ENCODE assay signal across 1 cellular context in the genomic region with DNA sequence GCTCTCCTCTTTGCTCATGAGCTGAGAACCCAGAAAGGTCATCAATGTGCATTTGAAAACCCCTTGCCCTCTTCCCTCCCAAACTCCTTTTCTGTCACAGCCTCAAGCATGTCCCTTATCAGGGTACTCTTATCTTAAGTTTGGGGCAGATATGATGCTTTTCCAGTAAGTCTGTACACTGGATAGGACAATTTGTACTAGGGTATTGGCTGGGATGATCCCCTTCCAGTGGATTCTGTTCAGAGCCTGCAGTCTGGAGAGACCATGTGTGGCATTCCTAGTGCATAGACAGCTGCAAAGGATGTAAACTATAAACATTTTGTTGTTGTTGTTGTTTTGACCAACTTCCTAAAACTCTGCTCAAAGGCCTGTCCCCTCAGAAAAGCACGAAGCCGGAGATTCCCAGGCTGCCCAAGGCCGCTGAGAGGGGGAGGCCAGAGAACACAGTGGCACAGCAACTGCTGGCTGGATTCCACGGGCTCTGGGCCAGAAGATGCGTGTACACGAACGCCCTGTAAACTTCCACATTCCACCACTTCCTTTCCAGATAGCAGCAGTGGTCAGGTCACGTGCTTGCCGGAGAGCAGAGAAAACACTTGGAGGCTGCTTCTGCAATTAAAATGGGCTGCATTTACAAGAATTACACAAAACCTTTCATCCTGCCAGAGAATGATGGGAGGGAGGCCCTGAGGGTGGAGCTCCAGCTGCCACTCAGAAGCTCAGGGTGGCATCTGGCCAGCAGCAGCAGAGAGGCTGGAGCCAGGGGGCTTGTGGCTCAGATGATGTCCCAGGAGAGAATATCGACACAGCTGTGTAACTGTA.
TF ChIP-seq lines count a peak whose summit lies in the region.

No MANE protein-coding gene starts in this region.

TF ChIP-seq in HEK293, 187 proteins besides CTCF, POLR2A, EP300 and RAD21 (continued from another document):
- TF ChIP-seq ZFP41 (tag by site-specific recombination; IDR thresholded peaks at IDR 0.05; ENCODE audit: borderline replicate concordance): no peak
- TF ChIP-seq, protein P1, sequence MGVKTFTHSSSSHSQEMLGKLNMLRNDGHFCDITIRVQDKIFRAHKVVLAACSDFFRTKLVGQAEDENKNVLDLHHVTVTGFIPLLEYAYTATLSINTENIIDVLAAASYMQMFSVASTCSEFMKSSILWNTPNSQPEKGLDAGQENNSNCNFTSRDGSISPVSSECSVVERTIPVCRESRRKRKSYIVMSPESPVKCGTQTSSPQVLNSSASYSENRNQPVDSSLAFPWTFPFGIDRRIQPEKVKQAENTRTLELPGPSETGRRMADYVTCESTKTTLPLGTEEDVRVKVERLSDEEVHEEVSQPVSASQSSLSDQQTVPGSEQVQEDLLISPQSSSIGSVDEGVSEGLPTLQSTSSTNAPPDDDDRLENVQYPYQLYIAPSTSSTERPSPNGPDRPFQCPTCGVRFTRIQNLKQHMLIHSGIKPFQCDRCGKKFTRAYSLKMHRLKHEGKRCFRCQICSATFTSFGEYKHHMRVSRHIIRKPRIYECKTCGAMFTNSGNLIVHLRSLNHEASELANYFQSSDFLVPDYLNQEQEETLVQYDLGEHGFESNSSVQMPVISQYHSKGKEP (tag by site-specific recombination; IDR thresholded peaks at IDR 0.05): peak; percentile 97
- TF ChIP-seq, protein P2, sequence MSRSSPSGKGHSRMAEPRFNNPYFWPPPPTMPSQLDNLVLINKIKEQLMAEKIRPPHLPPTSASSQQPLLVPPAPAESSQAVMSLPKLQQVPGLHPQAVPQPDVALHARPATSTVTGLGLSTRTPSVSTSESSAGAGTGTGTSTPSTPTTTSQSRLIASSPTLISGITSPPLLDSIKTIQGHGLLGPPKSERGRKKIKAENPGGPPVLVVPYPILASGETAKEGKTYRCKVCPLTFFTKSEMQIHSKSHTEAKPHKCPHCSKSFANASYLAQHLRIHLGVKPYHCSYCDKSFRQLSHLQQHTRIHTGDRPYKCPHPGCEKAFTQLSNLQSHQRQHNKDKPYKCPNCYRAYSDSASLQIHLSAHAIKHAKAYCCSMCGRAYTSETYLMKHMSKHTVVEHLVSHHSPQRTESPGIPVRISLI (tag by site-specific recombination; IDR thresholded peaks at IDR 0.05): no peak
- TF ChIP-seq, protein P3, sequence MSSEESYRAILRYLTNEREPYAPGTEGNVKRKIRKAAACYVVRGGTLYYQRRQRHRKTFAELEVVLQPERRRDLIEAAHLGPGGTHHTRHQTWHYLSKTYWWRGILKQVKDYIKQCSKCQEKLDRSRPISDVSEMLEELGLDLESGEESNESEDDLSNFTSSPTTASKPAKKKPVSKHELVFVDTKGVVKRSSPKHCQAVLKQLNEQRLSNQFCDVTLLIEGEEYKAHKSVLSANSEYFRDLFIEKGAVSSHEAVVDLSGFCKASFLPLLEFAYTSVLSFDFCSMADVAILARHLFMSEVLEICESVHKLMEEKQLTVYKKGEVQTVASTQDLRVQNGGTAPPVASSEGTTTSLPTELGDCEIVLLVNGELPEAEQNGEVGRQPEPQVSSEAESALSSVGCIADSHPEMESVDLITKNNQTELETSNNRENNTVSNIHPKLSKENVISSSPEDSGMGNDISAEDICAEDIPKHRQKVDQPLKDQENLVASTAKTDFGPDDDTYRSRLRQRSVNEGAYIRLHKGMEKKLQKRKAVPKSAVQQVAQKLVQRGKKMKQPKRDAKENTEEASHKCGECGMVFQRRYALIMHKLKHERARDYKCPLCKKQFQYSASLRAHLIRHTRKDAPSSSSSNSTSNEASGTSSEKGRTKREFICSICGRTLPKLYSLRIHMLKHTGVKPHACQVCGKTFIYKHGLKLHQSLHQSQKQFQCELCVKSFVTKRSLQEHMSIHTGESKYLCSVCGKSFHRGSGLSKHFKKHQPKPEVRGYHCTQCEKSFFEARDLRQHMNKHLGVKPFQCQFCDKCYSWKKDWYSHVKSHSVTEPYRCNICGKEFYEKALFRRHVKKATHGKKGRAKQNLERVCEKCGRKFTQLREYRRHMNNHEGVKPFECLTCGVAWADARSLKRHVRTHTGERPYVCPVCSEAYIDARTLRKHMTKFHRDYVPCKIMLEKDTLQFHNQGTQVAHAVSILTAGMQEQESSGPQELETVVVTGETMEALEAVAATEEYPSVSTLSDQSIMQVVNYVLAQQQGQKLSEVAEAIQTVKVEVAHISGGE (tag by site-specific recombination; conservative IDR thresholded peaks at IDR 0.05; ENCODE audit: low read depth): peak; percentile 54
- TF ChIP-seq SP7 (tag by site-specific recombination; IDR thresholded peaks at IDR 0.05): peak; percentile 84
- TF ChIP-seq ZNF214 (tag by site-specific recombination; IDR thresholded peaks at IDR 0.05; ENCODE audit: borderline replicate concordance): no peak
- TF ChIP-seq ZNF433 (tag by site-specific recombination; IDR thresholded peaks at IDR 0.05; ENCODE audit: low read depth): no peak
- TF ChIP-seq, protein P4, sequence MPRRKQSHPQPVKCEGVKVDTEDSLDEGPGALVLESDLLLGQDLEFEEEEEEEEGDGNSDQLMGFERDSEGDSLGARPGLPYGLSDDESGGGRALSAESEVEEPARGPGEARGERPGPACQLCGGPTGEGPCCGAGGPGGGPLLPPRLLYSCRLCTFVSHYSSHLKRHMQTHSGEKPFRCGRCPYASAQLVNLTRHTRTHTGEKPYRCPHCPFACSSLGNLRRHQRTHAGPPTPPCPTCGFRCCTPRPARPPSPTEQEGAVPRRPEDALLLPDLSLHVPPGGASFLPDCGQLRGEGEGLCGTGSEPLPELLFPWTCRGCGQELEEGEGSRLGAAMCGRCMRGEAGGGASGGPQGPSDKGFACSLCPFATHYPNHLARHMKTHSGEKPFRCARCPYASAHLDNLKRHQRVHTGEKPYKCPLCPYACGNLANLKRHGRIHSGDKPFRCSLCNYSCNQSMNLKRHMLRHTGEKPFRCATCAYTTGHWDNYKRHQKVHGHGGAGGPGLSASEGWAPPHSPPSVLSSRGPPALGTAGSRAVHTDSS (tag by site-specific recombination; IDR thresholded peaks at IDR 0.05): no peak
- TF ChIP-seq ZNF311 (tag by site-specific recombination; IDR thresholded peaks at IDR 0.05; ENCODE audit: borderline replicate concordance): no peak
- TF ChIP-seq ZNF510 (tag by site-specific recombination; IDR thresholded peaks at IDR 0.05; ENCODE audit: insufficient replicate concordance): no peak
- no peak; the same call in 1 of the 2 replicates for TF ChIP-seq ZNF792 (tag by site-specific recombination; IDR thresholded peaks at IDR 0.05)
- no peak for TF ChIP-seq ZNF114 (tag by site-specific recombination; IDR thresholded peaks at IDR 0.05)
- no peak for TF ChIP-seq ZNF112 (tag by site-specific recombination; IDR thresholded peaks at IDR 0.05)
- peak; percentile 54; the same call in 1 of the 2 replicates for TF ChIP-seq ZNF600 (tag by site-specific recombination; IDR thresholded peaks at IDR 0.05)
- TF ChIP-seq, protein P5, sequence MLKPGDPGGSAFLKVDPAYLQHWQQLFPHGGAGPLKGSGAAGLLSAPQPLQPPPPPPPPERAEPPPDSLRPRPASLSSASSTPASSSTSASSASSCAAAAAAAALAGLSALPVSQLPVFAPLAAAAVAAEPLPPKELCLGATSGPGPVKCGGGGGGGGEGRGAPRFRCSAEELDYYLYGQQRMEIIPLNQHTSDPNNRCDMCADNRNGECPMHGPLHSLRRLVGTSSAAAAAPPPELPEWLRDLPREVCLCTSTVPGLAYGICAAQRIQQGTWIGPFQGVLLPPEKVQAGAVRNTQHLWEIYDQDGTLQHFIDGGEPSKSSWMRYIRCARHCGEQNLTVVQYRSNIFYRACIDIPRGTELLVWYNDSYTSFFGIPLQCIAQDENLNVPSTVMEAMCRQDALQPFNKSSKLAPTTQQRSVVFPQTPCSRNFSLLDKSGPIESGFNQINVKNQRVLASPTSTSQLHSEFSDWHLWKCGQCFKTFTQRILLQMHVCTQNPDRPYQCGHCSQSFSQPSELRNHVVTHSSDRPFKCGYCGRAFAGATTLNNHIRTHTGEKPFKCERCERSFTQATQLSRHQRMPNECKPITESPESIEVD (tag by site-specific recombination; IDR thresholded peaks at IDR 0.05): peak; percentile 81
- TF ChIP-seq ZNF324 (tag by site-specific recombination; IDR thresholded peaks at IDR 0.05): no peak
- TF ChIP-seq KLF7 (tag by site-specific recombination; IDR thresholded peaks at IDR 0.05; ENCODE audit: borderline replicate concordance): no peak
- peak; percentile 86; the same call in 1 of the 2 replicates for TF ChIP-seq ZNF843 (tag by site-specific recombination; IDR thresholded peaks at IDR 0.05)
- TF ChIP-seq, protein P6, sequence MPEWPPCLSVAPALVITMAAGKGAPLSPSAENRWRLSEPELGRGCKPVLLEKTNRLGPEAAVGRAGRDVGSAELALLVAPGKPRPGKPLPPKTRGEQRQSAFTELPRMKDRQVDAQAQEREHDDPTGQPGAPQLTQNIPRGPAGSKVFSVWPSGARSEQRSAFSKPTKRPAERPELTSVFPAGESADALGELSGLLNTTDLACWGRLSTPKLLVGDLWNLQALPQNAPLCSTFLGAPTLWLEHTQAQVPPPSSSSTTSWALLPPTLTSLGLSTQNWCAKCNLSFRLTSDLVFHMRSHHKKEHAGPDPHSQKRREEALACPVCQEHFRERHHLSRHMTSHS (tag by site-specific recombination; IDR thresholded peaks at IDR 0.05): no peak
- TF ChIP-seq ZXDB (tag by site-specific recombination; IDR thresholded peaks at IDR 0.05): peak; percentile 71
- no peak for TF ChIP-seq ZNF416 (tag by site-specific recombination; IDR thresholded peaks at IDR 0.05)
- TF ChIP-seq ZNF768 (tag by site-specific recombination; IDR thresholded peaks at IDR 0.05): no peak
- TF ChIP-seq ZNF121 (tag by site-specific recombination; IDR thresholded peaks at IDR 0.05): no peak
- no peak for TF ChIP-seq ZNF248 (tag by site-specific recombination; IDR thresholded peaks at IDR 0.05)
- no peak for TF ChIP-seq ZNF274 (IDR thresholded peaks at IDR 0.05; ENCODE audit: low read length)
- TF ChIP-seq ZNF274 (tag by site-specific recombination; IDR thresholded peaks at IDR 0.05; ENCODE audit: borderline replicate concordance): no peak
- no peak for TF ChIP-seq SCRT2 (tag by site-specific recombination; IDR thresholded peaks at IDR 0.05)
- no peak for TF ChIP-seq ZNF776 (tag by site-specific recombination; IDR thresholded peaks at IDR 0.05; ENCODE audit: borderline replicate concordance)
- no peak for TF ChIP-seq ZFP69B (tag by site-specific recombination; IDR thresholded peaks at IDR 0.05)
- TF ChIP-seq, protein P7, sequence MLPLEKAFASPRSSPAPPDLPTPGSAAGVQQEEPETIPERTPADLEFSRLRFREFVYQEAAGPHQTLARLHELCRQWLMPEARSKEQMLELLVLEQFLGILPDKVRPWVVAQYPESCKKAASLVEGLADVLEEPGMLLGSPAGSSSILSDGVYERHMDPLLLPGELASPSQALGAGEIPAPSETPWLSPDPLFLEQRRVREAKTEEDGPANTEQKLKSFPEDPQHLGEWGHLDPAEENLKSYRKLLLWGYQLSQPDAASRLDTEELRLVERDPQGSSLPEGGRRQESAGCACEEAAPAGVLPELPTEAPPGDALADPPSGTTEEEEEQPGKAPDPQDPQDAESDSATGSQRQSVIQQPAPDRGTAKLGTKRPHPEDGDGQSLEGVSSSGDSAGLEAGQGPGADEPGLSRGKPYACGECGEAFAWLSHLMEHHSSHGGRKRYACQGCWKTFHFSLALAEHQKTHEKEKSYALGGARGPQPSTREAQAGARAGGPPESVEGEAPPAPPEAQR (tag by site-specific recombination; IDR thresholded peaks at IDR 0.05): no peak
- TF ChIP-seq, protein P8, sequence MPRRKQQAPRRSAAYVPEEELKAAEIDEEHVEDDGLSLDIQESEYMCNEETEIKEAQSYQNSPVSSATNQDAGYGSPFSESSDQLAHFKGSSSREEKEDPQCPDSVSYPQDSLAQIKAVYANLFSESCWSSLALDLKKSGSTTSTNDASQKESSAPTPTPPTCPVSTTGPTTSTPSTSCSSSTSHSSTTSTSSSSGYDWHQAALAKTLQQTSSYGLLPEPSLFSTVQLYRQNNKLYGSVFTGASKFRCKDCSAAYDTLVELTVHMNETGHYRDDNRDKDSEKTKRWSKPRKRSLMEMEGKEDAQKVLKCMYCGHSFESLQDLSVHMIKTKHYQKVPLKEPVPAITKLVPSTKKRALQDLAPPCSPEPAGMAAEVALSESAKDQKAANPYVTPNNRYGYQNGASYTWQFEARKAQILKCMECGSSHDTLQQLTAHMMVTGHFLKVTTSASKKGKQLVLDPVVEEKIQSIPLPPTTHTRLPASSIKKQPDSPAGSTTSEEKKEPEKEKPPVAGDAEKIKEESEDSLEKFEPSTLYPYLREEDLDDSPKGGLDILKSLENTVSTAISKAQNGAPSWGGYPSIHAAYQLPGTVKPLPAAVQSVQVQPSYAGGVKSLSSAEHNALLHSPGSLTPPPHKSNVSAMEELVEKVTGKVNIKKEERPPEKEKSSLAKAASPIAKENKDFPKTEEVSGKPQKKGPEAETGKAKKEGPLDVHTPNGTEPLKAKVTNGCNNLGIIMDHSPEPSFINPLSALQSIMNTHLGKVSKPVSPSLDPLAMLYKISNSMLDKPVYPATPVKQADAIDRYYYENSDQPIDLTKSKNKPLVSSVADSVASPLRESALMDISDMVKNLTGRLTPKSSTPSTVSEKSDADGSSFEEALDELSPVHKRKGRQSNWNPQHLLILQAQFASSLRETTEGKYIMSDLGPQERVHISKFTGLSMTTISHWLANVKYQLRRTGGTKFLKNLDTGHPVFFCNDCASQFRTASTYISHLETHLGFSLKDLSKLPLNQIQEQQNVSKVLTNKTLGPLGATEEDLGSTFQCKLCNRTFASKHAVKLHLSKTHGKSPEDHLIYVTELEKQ (tag by site-specific recombination; IDR thresholded peaks at IDR 0.05; ENCODE audit: borderline replicate concordance): peak; percentile 65; the same call in 1 of the 2 replicates
- TF ChIP-seq KLF1 (tag by site-specific recombination; IDR thresholded peaks at IDR 0.05): peak; percentile 81
- TF ChIP-seq TRIM28 (IDR thresholded peaks at IDR 0.05; ENCODE audit: borderline replicate concordance, low read length): no peak
- TF ChIP-seq KLF10 (tag by site-specific recombination; IDR thresholded peaks at IDR 0.05): peak; percentile 47; the same call in 1 of the 2 replicates
- peak; percentile 75 for TF ChIP-seq GLIS1 (tag by site-specific recombination; IDR thresholded peaks at IDR 0.05)
- no peak for TF ChIP-seq ZFP37 (tag by site-specific recombination; IDR thresholded peaks at IDR 0.05)
- TF ChIP-seq ZNF23 (tag by site-specific recombination; IDR thresholded peaks at IDR 0.05; ENCODE audit: borderline replicate concordance): no peak
- TF ChIP-seq, protein P9, sequence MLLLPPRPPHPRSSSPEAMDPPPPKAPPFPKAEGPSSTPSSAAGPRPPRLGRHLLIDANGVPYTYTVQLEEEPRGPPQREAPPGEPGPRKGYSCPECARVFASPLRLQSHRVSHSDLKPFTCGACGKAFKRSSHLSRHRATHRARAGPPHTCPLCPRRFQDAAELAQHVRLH (tag by site-specific recombination; IDR thresholded peaks at IDR 0.05): peak; percentile 54; the same call in 1 of the 2 replicates
- TF ChIP-seq ZNF623 (tag by site-specific recombination; IDR thresholded peaks at IDR 0.05): no peak
- TF ChIP-seq ZNF76 (tag by site-specific recombination; IDR thresholded peaks at IDR 0.05; ENCODE audit: borderline replicate concordance, low read depth): no peak; the same call in 1 of the 2 replicates
